ENCODE assay signal across 19 cellular contexts in genomic region chr9:131982102-131982501, GRCh38.
DNase-seq lines count a peak whose midpoint lies in the region; ATAC-seq, FAIRE-seq and TF ChIP-seq lines count a peak whose summit lies in the region.
"Had no signal": no experiment of that assay in that cellular context is flagged by ENCODE, and none has a peak within 500 bp of the region (broad histone marks: within the 10 kb centered on the region; RNA-seq: fewer than 3 reads in every experiment).

No MANE protein-coding gene starts in this region.

- H3K4me3 Mint-ChIP-seq in H9 = no peak overlapping the region
- no peak overlapping the region for H3K4me3 Mint-ChIP-seq in neural progenitor cell
- H3K4me3 Mint-ChIP-seq: CD4-positive, alpha-beta T cell; HFFc6 had no signal

- no peak for TF ChIP-seq EP300 in K562 (IDR thresholded peaks at IDR 0.05; ENCODE audit: low read length)

- H3K27me3 Mint-ChIP-seq in H9 (ENCODE audit: low read depth) (no peaks in the 10 kb centered on the region), neural progenitor cell (ENCODE audit: insufficient read depth, low read depth) (peaks cover 2% of the 10 kb centered on the region)
- H3K27me3 Mint-ChIP-seq: CD4-positive, alpha-beta T cell had no signal

- no TSS peak for BruUV-seq in K562 (replicated peaks; lab: Mats Ljungman, UMichigan)

- WGBS in H9 (ENCODE audit: extremely low coverage, insufficient read length, low lambda C conversion rate) = no CpG with 5 or more reads among the region's 4 CpGs
- WGBS in K562 (ENCODE audit: insufficient coverage, low coverage, missing lambda C conversion rate) = 54% methylated on average over 4 of the region's 4 CpGs

- H2BK5ac ChIP-seq in H9 (ENCODE audit: insufficient read length, low read length) = no peak overlapping the region

- H3K9me3 Mint-ChIP-seq in H9 (no peaks in the 10 kb centered on the region), neural progenitor cell (no peaks in the 10 kb centered on the region)
- H3K9me3 Mint-ChIP-seq: CD4-positive, alpha-beta T cell; HFFc6 had no signal

- H3K27ac Mint-ChIP-seq in H9 = peak overlapping the region in 2 of 3 experiments; percentile 11 to 25; a peak in 1 of 7 replicates
- peak overlapping the region; percentile 42 for H3K27ac Mint-ChIP-seq in neural progenitor cell
- H3K27ac Mint-ChIP-seq: CD4-positive, alpha-beta T cell; HFFc6 had no signal

- peak; percentile 49 for FAIRE-seq in K562 (lab: Jason Lieb, UNC)
- FAIRE-seq: GM12878, H1 had no signal

- H3K9me3 ChIP-seq in H9 (ENCODE audit: control insufficient read depth, low read depth, low read length) (no peaks in the 10 kb centered on the region), K562 (replicated peaks; ENCODE audit: control insufficient read depth, insufficient read depth, low read depth, low read length) (no peaks in the 10 kb centered on the region), neural progenitor cell (ENCODE audit: low read depth) (no peaks in the 10 kb centered on the region)

- no peak overlapping the region for H4K91ac ChIP-seq in H9 (ENCODE audit: insufficient read length, low read depth, low read length)

- H3K4ac ChIP-seq in H9 (ENCODE audit: low read depth, low read length) = no peak overlapping the region

- no peak overlapping the region for H3K4me3 ChIP-seq in K562
- H3K4me3 ChIP-seq in neural progenitor cell = no peak overlapping the region
- H3K4me3 ChIP-seq: GM12878 had no signal

- in situ Hi-C loops in K562 (cut with MboI) = no loop called here

- no peak for TF ChIP-seq POLR2A in K562 (conservative IDR thresholded peaks at IDR 0.05)

- H2AFZ ChIP-seq in H9 (ENCODE audit: low read length) (no peak overlapping the region), K562 (ENCODE audit: low read depth, low read length) (no peak overlapping the region), neural progenitor cell (replicated peaks) (no peak overlapping the region)

- H2BK20ac ChIP-seq in H9 (ENCODE audit: low read depth, low read length, poor library complexity, severe bottlenecking) = no peak overlapping the region

- intact Hi-C loops in K562 (cut with micrococcal nuclease) = no loop called here

- H3K4me1 Mint-ChIP-seq in H9 (peaks cover 7 to 17% of the 10 kb centered on the region in 2 experiments), neural progenitor cell (peaks cover 15% of the 10 kb centered on the region)

- ATAC-seq in K562 = peak; percentile 44; the same call in 2 of the 3 replicates
- ATAC-seq in HG02678 (IDR thresholded peaks at IDR 0.05; ENCODE audit: unreplicated experiment) = no peak
- no peak for ATAC-seq in HG02571 (IDR thresholded peaks at IDR 0.05; ENCODE audit: unreplicated experiment)

- no peaks in the 10 kb centered on the region for H3K36me3 Mint-ChIP-seq in H9 (ENCODE audit: insufficient read depth in 1 of 3, low read depth in 3 of 3)
- H3K36me3 Mint-ChIP-seq in neural progenitor cell = no peaks in the 10 kb centered on the region

- no peaks in the 10 kb centered on the region for H3F3A ChIP-seq in neural progenitor cell (ENCODE audit: low read depth)

- H2BK15ac ChIP-seq in H9 (ENCODE audit: low read depth, low read length) = no peak overlapping the region

- CTCF ChIA-PET in K562 (lab: Yijun Ruan, JAX; ENCODE audit: low intra/inter-chr PET ratio) = no interaction called here

- no peak overlapping the region for H2AK5ac ChIP-seq in H9 (ENCODE audit: insufficient read length, low read length)

- H3K9ac ChIP-seq in H9 (ENCODE audit: extremely low read depth, insufficient read length, low read length) (no peak overlapping the region), K562 (ENCODE audit: insufficient read depth in 1 of 2, low read depth in 2 of 2, low read length in 2 of 2) (no peak overlapping the region), neural progenitor cell (no peak overlapping the region)

- no peaks in the 10 kb centered on the region; the same call in 2 of the 3 replicates for H3K36me3 ChIP-seq in K562 (ENCODE audit: control insufficient read depth, insufficient read depth, low read length)
- no peaks in the 10 kb centered on the region for H3K36me3 ChIP-seq in neural progenitor cell

- H3K23ac ChIP-seq in H9 (ENCODE audit: insufficient read length, low read depth, low read length) = no peak overlapping the region

- H3K79me2 ChIP-seq in H9 (ENCODE audit: insufficient read depth, low read length) (no peaks in the 10 kb centered on the region), K562 (ENCODE audit: control insufficient read depth, insufficient read depth, low read length) (no peaks in the 10 kb centered on the region), neural progenitor cell (ENCODE audit: low read depth) (no peaks in the 10 kb centered on the region)

- no peak overlapping the region for H3K14ac ChIP-seq in H9 (ENCODE audit: insufficient read depth, low read length)

- POLR2A ChIA-PET in K562 (lab: Yijun Ruan, JAX) = interaction anchor here (0.7 kb wide), 1 partner anchor 19 kb away, joined by 3 read pairs; no protein-coding TSS in a partner anchor

- no peak overlapping the region for H2BK120ac ChIP-seq in H9 (ENCODE audit: low read depth, low read length, poor library complexity, severe bottlenecking)

- H4K8ac ChIP-seq in H9 (replicated peaks; ENCODE audit: insufficient read length, low read depth, low read length) = no peak overlapping the region

- TF ChIP-seq CTCF in H9 (conservative IDR thresholded peaks at IDR 0.05) (no peak), K562 (IDR thresholded peaks at IDR 0.05 in 2 of 3, conservative IDR thresholded peaks at IDR 0.05 in 1 of 3; ENCODE audit: insufficient read depth in 2 of 3, low read depth in 1 of 3, low read length in 3 of 3) (no peak), neural progenitor cell (IDR thresholded peaks at IDR 0.05) (no peak)

- no peak overlapping the region for H2BK12ac ChIP-seq in H9 (ENCODE audit: insufficient read length, low read depth, low read length)

- H3K4me1 ChIP-seq in H9 (ENCODE audit: insufficient read depth, low read length) = no peaks in the 10 kb centered on the region; the same call in 1 of the 2 replicates
- peaks cover under 1 to 4% of the 10 kb centered on the region in 2 experiments; a peak in 1 of 5 replicates for H3K4me1 ChIP-seq in K562 (replicated peaks in 1 of 2; ENCODE audit: control insufficient read depth in 2 of 2, insufficient read depth in 2 of 2, low read length in 2 of 2)
- H3K4me1 ChIP-seq in neural progenitor cell = peaks cover 4% of the 10 kb centered on the region

- no peak overlapping the region for H3K56ac ChIP-seq in H9 (ENCODE audit: insufficient read length, low read depth, low read length)

- H3K27me3 ChIP-seq in H9 (ENCODE audit: insufficient read depth, low read length) (no peaks in the 10 kb centered on the region), K562 (ENCODE audit: control insufficient read depth in 2 of 2, insufficient read depth in 2 of 2, low read length in 2 of 2) (no peaks in the 10 kb centered on the region), neural progenitor cell (no peaks in the 10 kb centered on the region)

- no peaks in the 10 kb centered on the region for H3K23me2 ChIP-seq in H9 (ENCODE audit: insufficient read length, low read depth, low read length, poor library complexity, severe bottlenecking)

- H4K5ac ChIP-seq in H9 (ENCODE audit: insufficient read length, low read depth, low read length) = no peak overlapping the region

- no peaks in the 10 kb centered on the region for H3K9me1 ChIP-seq in K562 (ENCODE audit: control insufficient read depth, insufficient read depth, low read length)

- no peaks in the 10 kb centered on the region for H4K20me1 ChIP-seq in H9 (ENCODE audit: control insufficient read depth, insufficient read depth, insufficient read length)
- peaks cover 5% of the 10 kb centered on the region; the same call in 1 of the 2 replicates for H4K20me1 ChIP-seq in K562 (replicated peaks; ENCODE audit: control insufficient read depth, insufficient read depth, low read length)
- H4K20me1 ChIP-seq in neural progenitor cell (ENCODE audit: low read depth) = peaks cover 3% of the 10 kb centered on the region

- H3K18ac ChIP-seq in H9 (ENCODE audit: insufficient read length, low read depth, low read length) = no peak overlapping the region

- H3K4me2 ChIP-seq in H9 (ENCODE audit: insufficient read depth, insufficient read length, low read length) = no peak overlapping the region
- H3K4me2 ChIP-seq in K562 (ENCODE audit: insufficient read depth, low read length) = no peak overlapping the region; the same call in 1 of the 2 replicates
- H3K4me2 ChIP-seq in neural progenitor cell = no peak overlapping the region

- H3K27ac ChIP-seq in H9 (ENCODE audit: insufficient read length, low read depth, low read length) = no peak overlapping the region
- H3K27ac ChIP-seq in K562 (ENCODE audit: extremely low read depth, low read depth, low read length) = no peak overlapping the region
- H3K27ac ChIP-seq in neural progenitor cell = no peak overlapping the region
- H3K27ac ChIP-seq: 22Rv1, HL-60 had no signal

- no peaks in the 10 kb centered on the region for H3K79me1 ChIP-seq in H9 (ENCODE audit: insufficient read depth, low read depth, low read length, poor library complexity, severe bottlenecking)

- TF ChIP-seq RAD21 in K562 (CRISPR knock-in tag; conservative IDR thresholded peaks at IDR 0.05 in 1 of 2, IDR thresholded peaks at IDR 0.05 in 1 of 2) = no peak

- H3T11ph ChIP-seq in H9 (ENCODE audit: low read length) = no peak overlapping the region

- DNase-seq in AG08395 (ENCODE audit: low spot score) (peak; percentile 6), H9 (no peak), K562 (ENCODE audit: extremely low read depth in 1 of 4, low spot score in 3 of 4) (peak in 1 of 4 experiments; percentile 10), neural progenitor cell (ENCODE audit: low spot score) (no peak), NCI-H524 treated with DMSO at 0.1 percent for 48 hours (lab: John Stamatoyannopoulos, UW) (no peak)
- no peak for DNase-seq in stimulated activated naive CD4-positive, alpha-beta T cell treated with Interleukin-2 at 50 U/mL for 16 hours (lab: John Stamatoyannopoulos, UW)
- DNase-seq: AML-193; C1 segment of cervical spinal cord; Calu3; CD4-positive, alpha-beta T cell; DMS 273 treated with DMSO at 0.1 percent for 48 hours; DMS79; HFFc6 had no signal

TF ChIP-seq in K562, 482 proteins besides CTCF, POLR2A, EP300 and RAD21 (continues in another document):
- peak; percentile 65 for TF ChIP-seq USF2 (CRISPR knock-in tag; IDR thresholded peaks at IDR 0.05)
